24 cellular contexts compared by ENCODE assay signal in genomic region chr14:76336876-76337275, GRCh38. TPM values are rescaled to one million over a fixed set of nuclear protein-coding genes. Genes with fewer than 3 reads are reported as not detected.
DNase-seq lines count a peak whose midpoint lies in the region; ATAC-seq, FAIRE-seq and TF ChIP-seq lines count a peak whose summit lies in the region.
"Had no signal": no experiment of that assay in that cellular context is flagged by ENCODE, and none has a peak within 500 bp of the region (broad histone marks: within the 10 kb centered on the region; RNA-seq: fewer than 3 reads in every experiment).

No MANE protein-coding gene starts in this region.

- peaks cover 9% of the 10 kb centered on the region for H3K4me1 Mint-ChIP-seq in glutamatergic neuron (ENCODE audit: low read depth, unreplicated experiment)
- H3K4me1 Mint-ChIP-seq: CD4-positive, CD25-positive, alpha-beta regulatory T cell had no signal

- peak overlapping the region; percentile 5 for H3K4me3 Mint-ChIP-seq in glutamatergic neuron (ENCODE audit: unreplicated experiment)
- H3K4me3 Mint-ChIP-seq: CD8-positive, alpha-beta T cell had no signal

- no peaks in the 10 kb centered on the region for H3K36me3 ChIP-seq in BLaER1
- H3K36me3 ChIP-seq: BE2C had no signal

- H3K27ac Mint-ChIP-seq in glutamatergic neuron (ENCODE audit: unreplicated experiment): no peak overlapping the region
- H3K27ac Mint-ChIP-seq: CD4-positive, CD25-positive, alpha-beta regulatory T cell; CD8-positive, alpha-beta T cell had no signal

- H3K9me3 Mint-ChIP-seq in glutamatergic neuron (ENCODE audit: unreplicated experiment): peaks cover 12% of the 10 kb centered on the region
- H3K9me3 Mint-ChIP-seq: CD8-positive, alpha-beta T cell had no signal

- DNase-seq in activated effector memory CD4-positive, alpha-beta T cell treated with anti-CD3 and anti-CD28 coated beads, Interleukin-2, amount 50 U/mL, for 16 hours: peak; percentile 44
- DNase-seq in activated effector memory CD4-positive, alpha-beta T cell treated with Interleukin-2 at 50 U/mL for 16 hours: no peak
- no peak for DNase-seq in HTR-8/SVneo (ENCODE audit: insufficient read length, low spot score)
- no peak for DNase-seq in glutamatergic neuron
- no peak for DNase-seq in NCI-H2081 (lab: John Stamatoyannopoulos, UW)
- no peak for DNase-seq in omental fat pad (ENCODE audit: low spot score)
- DNase-seq: AML-193; BE2C; Caco-2; CD4-positive, CD25-positive, alpha-beta regulatory T cell; CD8-positive, alpha-beta T cell; DMS153; DND-41; GOT3; H7; HCEC 1CT had no signal

- TF ChIP-seq CTCF in glutamatergic neuron (IDR thresholded peaks at IDR 0.05; ENCODE audit: partially characterized antibody, unreplicated experiment) (no peak), omental fat pad (IDR thresholded peaks at IDR 0.05) (no peak)

- peak; percentile 79 for FAIRE-seq in HTR-8/SVneo (lab: Jason Lieb, UNC)
- FAIRE-seq: A204.1, G401.6, GM12892, GM19239 had no signal

- H4K20me1 ChIP-seq in BLaER1: no peaks in the 10 kb centered on the region

- H3K4me3 ChIP-seq in BLaER1: no peak overlapping the region

- H3K9me3 ChIP-seq in BLaER1: no peaks in the 10 kb centered on the region
- H3K9me3 ChIP-seq: BE2C, Caco-2 had no signal

- H3K4me2 ChIP-seq in BLaER1: peak overlapping the region; percentile 80

- no peaks in the 10 kb centered on the region for H3K27me3 ChIP-seq in BLaER1

- ATAC-seq in omental fat pad (ENCODE audit: low FRiP score) (no peak), GM18868 (IDR thresholded peaks at IDR 0.05; ENCODE audit: unreplicated experiment) (no peak)
- ATAC-seq: CD8-positive, alpha-beta T cell had no signal

- H3K36me3 Mint-ChIP-seq in glutamatergic neuron (ENCODE audit: unreplicated experiment): peaks cover 9% of the 10 kb centered on the region
- H3K36me3 Mint-ChIP-seq: CD4-positive, CD25-positive, alpha-beta regulatory T cell; CD8-positive, alpha-beta T cell had no signal

- H3K27me3 Mint-ChIP-seq in glutamatergic neuron (ENCODE audit: unreplicated experiment): peaks cover 3% of the 10 kb centered on the region

- no peak overlapping the region for H3K27ac ChIP-seq in BLaER1
- H3K27ac ChIP-seq: 22Rv1, C4-2B had no signal

- H3K4me1 ChIP-seq in BLaER1: peaks cover 42% of the 10 kb centered on the region
- H3K4me1 ChIP-seq: Caco-2 had no signal

- H3K9ac ChIP-seq in BLaER1: no peak overlapping the region

RNA-seq across cellular contexts. Expression of gene ESRRB, which starts 39.1 kb away (rescaled TPM):
- total RNA-seq in glutamatergic neuron (ENCODE audit: unreplicated experiment) (1.7 TPM), omental fat pad (not detected)
- total RNA-seq: Caco-2; CD4-positive, CD25-positive, alpha-beta regulatory T cell had no signal
